In genomic region chr1:159161001-159161718, GRCh38 we compare ENCODE assay signal across 8 cellular contexts. TPM values are rescaled to one million over a fixed set of nuclear protein-coding genes. Genes with fewer than 3 reads are reported as not detected.
DNase-seq lines count a peak whose midpoint lies in the region; ATAC-seq, FAIRE-seq and TF ChIP-seq lines count a peak whose summit lies in the region.

No MANE protein-coding gene starts in this region.

- DNase-seq in CD4-positive, alpha-beta T cell, result peak; percentile 30 to 62 (median 41)
- DNase-seq in GM19239 (ENCODE audit: insufficient read length, low spot score) (peak; percentile 57), NCI-H524 (lab: John Stamatoyannopoulos, UW) (peak; percentile 49 to 81), dedifferentiated amniotic fluid mesenchymal stem cell (ENCODE audit: extremely low spot score) (peak; percentile 80), lung (ENCODE audit: low spot score) (peak; percentile 74)
- DNase-seq in activated CD4-positive, alpha-beta T cell treated with anti-CD3 and anti-CD28 coated beads for 48 hours, result peak; percentile 78
- DNase-seq in stimulated activated CD4-positive, alpha-beta T cell treated with anti-CD3 and anti-CD28 coated beads, TNF-alpha, amount 100 ng/mL, for 48 hours (ENCODE audit: low read depth in 3 of 3), result peak; percentile 43 to 70 (median 47)

- H3K27me3 Mint-ChIP-seq in CD4-positive, alpha-beta T cell, result peaks cover 75% of the 10 kb centered on the region

- H3K4me3 Mint-ChIP-seq in CD4-positive, alpha-beta T cell, result no peak overlapping the region

- H3K36me3 Mint-ChIP-seq in CD4-positive, alpha-beta T cell (ENCODE audit: low read depth), result no peaks in the 10 kb centered on the region

- H3K27ac ChIP-seq in CD4-positive, alpha-beta T cell (ENCODE audit: low read depth, low read length), result no peak overlapping the region
- H3K27ac ChIP-seq in lung (ENCODE audit: low read depth in 1 of 2, low read length in 1 of 2), result no peak overlapping the region

- H3K4me1 Mint-ChIP-seq in CD4-positive, alpha-beta T cell (ENCODE audit: low read depth), result no peaks in the 10 kb centered on the region

- 4 to 9% methylated on average over 4 of the region's 4 CpGs for WGBS in lung, 2 donors

- no peaks in the 10 kb centered on the region for H3K36me3 ChIP-seq in lung (ENCODE audit: control insufficient read depth in 2 of 2, insufficient read depth in 2 of 2, low read length in 2 of 2)

- CTCF ChIA-PET in CD4-positive, alpha-beta T cell (lab: Charles Lee), result no interaction called here

- no peak overlapping the region for H3K4me3 ChIP-seq in lung

- POLR2A ChIA-PET in CD4-positive, alpha-beta T cell (lab: Charles Lee), result interaction anchor here (0.6 kb wide), 1 partner anchor 920 kb away, joined by 3 read pairs; no protein-coding TSS in a partner anchor

- H3K9me3 Mint-ChIP-seq in CD4-positive, alpha-beta T cell, result no peaks in the 10 kb centered on the region

- peaks cover 38% of the 10 kb centered on the region for H3K27me3 ChIP-seq in CD4-positive, alpha-beta T cell (ENCODE audit: control insufficient read depth, insufficient read depth, low read length)
- no peaks in the 10 kb centered on the region for H3K27me3 ChIP-seq in lung (ENCODE audit: control insufficient read depth, insufficient read depth)

- intact Hi-C loops in CD4-positive, alpha-beta T cell (cut with DNase I, micrococcal nuclease), result loop anchor here (2.0 to 10.0 kb wide), 3 partner anchors 731 to 846 kb away; no protein-coding TSS in a partner anchor

- TF ChIP-seq CTCF in CD4-positive, alpha-beta T cell (IDR thresholded peaks at IDR 0.05), result peak; percentile 81
- TF ChIP-seq CTCF in lung (IDR thresholded peaks at IDR 0.05; ENCODE audit: control extremely low read depth, extremely low read depth), result peak; percentile 99

- no peak overlapping the region for H3K27ac Mint-ChIP-seq in CD4-positive, alpha-beta T cell

- no peaks in the 10 kb centered on the region for H3K9me3 ChIP-seq in CD4-positive, alpha-beta T cell (ENCODE audit: control insufficient read depth, low read length)
- no peaks in the 10 kb centered on the region for H3K9me3 ChIP-seq in lung (ENCODE audit: control insufficient read depth in 2 of 2, insufficient read depth in 1 of 2, low read length in 1 of 2)

- peak; percentile 96 for FAIRE-seq in GM19239 (lab: Jason Lieb, UNC)

- peaks cover 0 to 2% of the 10 kb centered on the region in 2 donors for H3K4me1 ChIP-seq in lung (ENCODE audit: control insufficient read depth in 2 of 2, insufficient read depth in 2 of 2, low read length in 2 of 2)

- ATAC-seq in CD4-positive, alpha-beta T cell (ENCODE audit: poor library complexity), result peak; percentile 79
- ATAC-seq in HG03354 (IDR thresholded peaks at IDR 0.05; ENCODE audit: poor library complexity, severe bottlenecking, unreplicated experiment), result peak; percentile 97
- ATAC-seq in lung (ENCODE audit: insufficient read depth, low FRiP score), result peak; percentile 97

RNA-seq across cellular contexts. Expression of gene CADM3, which starts 10.3 kb away (rescaled TPM):
- total RNA-seq in CD4-positive, alpha-beta T cell, result not detected
- 1 to 10 TPM; 2.2 to 3.7 TPM for total RNA-seq in lung
- 1 to 10 TPM in 1 of 2 donors, under 1 TPM in 1; 0.89 to 2.9 TPM for polyA plus RNA-seq in lung

RNA-seq across cellular contexts. Expression of gene ACKR1, which starts 43.5 kb away (rescaled TPM):
- total RNA-seq in CD4-positive, alpha-beta T cell, result not detected
- 10 to 100 TPM; 12.1 to 40.9 TPM for total RNA-seq in lung
- polyA plus RNA-seq in lung, result 100 to 1,000 TPM in 1 of 2 donors, 10 to 100 TPM in 1; 65.2 to 119 TPM

Comparison
In these comparisons a context has a peak if more than half of its experiments do, and no peak if none do; other contexts are left out.
1. RNA of gene ACKR1, which starts 43.5 kb away (total RNA-seq): 12.1 to 40.9 TPM in lung; not detected in CD4-positive, alpha-beta T cell; every median in the first group is over 10 times any median in the second.
2. Peak in every context shown above with its lines, with median percentiles within 50 percentile points of each other: ATAC-seq and DNase-seq.